Comparison of ENCODE assay signal across 18 cellular contexts in the genomic region with DNA sequence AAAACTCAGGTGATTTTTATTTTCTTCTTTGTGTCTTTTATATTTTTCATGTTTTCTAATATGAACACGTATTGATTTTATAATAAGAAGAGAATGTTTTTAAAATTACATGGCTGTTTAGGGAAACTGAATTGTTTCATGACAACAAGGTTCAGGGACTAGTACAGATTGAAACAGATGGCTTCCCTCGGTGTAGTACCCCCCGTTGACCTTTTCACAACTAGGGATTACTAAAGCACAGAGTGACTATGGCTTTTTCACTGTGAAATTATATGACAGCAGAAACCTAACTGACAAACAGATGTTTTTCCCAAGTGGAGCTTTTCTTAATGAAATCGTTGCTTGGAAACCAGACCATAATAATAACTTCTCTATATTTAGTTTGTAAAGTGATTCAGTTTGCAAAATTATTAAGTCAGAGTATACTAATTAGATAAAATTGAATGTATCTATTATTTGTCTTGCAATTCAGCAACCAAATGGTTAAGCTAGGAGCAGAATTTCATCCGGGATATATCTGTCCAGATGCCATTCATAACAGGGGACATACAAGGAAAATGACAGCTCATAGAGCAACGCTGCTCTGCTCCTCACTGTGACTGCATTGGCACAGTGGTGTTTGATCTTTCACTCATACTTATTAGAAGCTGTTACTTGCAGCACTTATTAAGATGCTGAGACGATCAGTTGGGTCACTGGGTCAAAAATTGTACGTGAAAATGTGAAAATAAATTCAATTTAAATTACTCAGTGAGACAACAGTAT.
DNase-seq lines count a peak whose midpoint lies in the region; ATAC-seq, FAIRE-seq and TF ChIP-seq lines count a peak whose summit lies in the region.
"Had no signal": no experiment of that assay in that cellular context is flagged by ENCODE, and none has a peak within 500 bp of the region (broad histone marks: within the 10 kb centered on the region; RNA-seq: fewer than 3 reads in every experiment).

No MANE protein-coding gene starts in this region.

- H3K4me1 Mint-ChIP-seq in endodermal cell: peaks cover 14% of the 10 kb centered on the region
- no peaks in the 10 kb centered on the region for H3K4me1 Mint-ChIP-seq in activated CD8-positive, alpha-beta T cell treated with anti-CD3 and anti-CD28 coated beads for 36 hours (ENCODE audit: low read depth)

- no peak overlapping the region for H3K27ac ChIP-seq in endodermal cell (ENCODE audit: low read depth, low read length)
- H3K27ac ChIP-seq: adrenal gland, tibial nerve had no signal

- 73 to 75% methylated on average over 6 of the region's 8 CpGs for WGBS in endodermal cell (ENCODE audit: insufficient coverage in 1 of 2, insufficient read length in 1 of 2), 2 experiments

- no peaks in the 10 kb centered on the region for H3K4me1 ChIP-seq in endodermal cell (ENCODE audit: control insufficient read depth, insufficient read depth, low read length)
- H3K4me1 ChIP-seq: adrenal gland, tibial nerve had no signal

- H3K9me3 ChIP-seq in endodermal cell (ENCODE audit: control insufficient read depth, low read length): no peaks in the 10 kb centered on the region
- H3K9me3 ChIP-seq: adrenal gland, MG63, tibial nerve had no signal

- POLR2A ChIA-PET in activated CD8-positive, alpha-beta T cell treated with anti-CD3 and anti-CD28 coated beads for 36 hours (lab: Charles Lee): interaction anchor here (0.7 to 1.1 kb wide), 2 partner anchors 13 to 169 kb away, joined by 3 read pairs; no protein-coding TSS in a partner anchor

- H3K4me3 Mint-ChIP-seq in endodermal cell: no peak overlapping the region
- no peak overlapping the region for H3K4me3 Mint-ChIP-seq in activated CD8-positive, alpha-beta T cell treated with anti-CD3 and anti-CD28 coated beads for 36 hours
- H3K4me3 Mint-ChIP-seq: IgD-negative memory B cell; stimulated activated naive CD8-positive, alpha-beta T cell treated with anti-CD3 and anti-CD28 coated beads, Interleukin-15, Interleukin-2, amounts not matched to agents 100 ng/mL and 50 ng/mL, for 24 hours had no signal

- no peak overlapping the region for H3K9ac ChIP-seq in endodermal cell (ENCODE audit: extremely low read depth, low read length, poor library complexity, severe bottlenecking)

- H3K4me3 ChIP-seq in H7 (ENCODE audit: insufficient read depth, low read depth, low read length) (no peak overlapping the region), endodermal cell (ENCODE audit: low read length) (no peak overlapping the region)
- H3K4me3 ChIP-seq: adrenal gland, MG63, tibial nerve had no signal

- no peaks in the 10 kb centered on the region for H3K9me3 Mint-ChIP-seq in endodermal cell
- no peaks in the 10 kb centered on the region for H3K9me3 Mint-ChIP-seq in activated CD8-positive, alpha-beta T cell treated with anti-CD3 and anti-CD28 coated beads for 36 hours
- H3K9me3 Mint-ChIP-seq: IgD-negative memory B cell; stimulated activated naive CD8-positive, alpha-beta T cell treated with anti-CD3 and anti-CD28 coated beads, Interleukin-15, Interleukin-2, amounts not matched to agents 100 ng/mL and 50 ng/mL, for 24 hours had no signal

- no peak overlapping the region for H3K27ac Mint-ChIP-seq in endodermal cell
- H3K27ac Mint-ChIP-seq in activated CD8-positive, alpha-beta T cell treated with anti-CD3 and anti-CD28 coated beads for 36 hours: no peak overlapping the region
- H3K27ac Mint-ChIP-seq: IgD-negative memory B cell; stimulated activated naive CD8-positive, alpha-beta T cell treated with anti-CD3 and anti-CD28 coated beads, Interleukin-15, Interleukin-2, amounts not matched to agents 100 ng/mL and 50 ng/mL, for 24 hours had no signal

- H3K27me3 Mint-ChIP-seq in endodermal cell (ENCODE audit: insufficient read depth): no peaks in the 10 kb centered on the region
- no peaks in the 10 kb centered on the region for H3K27me3 Mint-ChIP-seq in activated CD8-positive, alpha-beta T cell treated with anti-CD3 and anti-CD28 coated beads for 36 hours
- H3K27me3 Mint-ChIP-seq: IgD-negative memory B cell; stimulated activated naive CD8-positive, alpha-beta T cell treated with anti-CD3 and anti-CD28 coated beads, Interleukin-15, Interleukin-2, amounts not matched to agents 100 ng/mL and 50 ng/mL, for 24 hours had no signal

- DNase-seq in COR-L47 (lab: John Stamatoyannopoulos, UW) (peak; percentile 52), H7 (peak; percentile 46), NCI-H524 treated with DMSO at 0.1 percent for 48 hours (lab: John Stamatoyannopoulos, UW) (peak; percentile 99), endodermal cell (no peak), urothelium cell line (ENCODE audit: low spot score) (no peak), SKM-1 treated with dmso at 0.1 percent for 144 hours (lab: John Stamatoyannopoulos, UW; ENCODE audit: unreplicated experiment) (no peak)
- no peak for DNase-seq in activated CD8-positive, alpha-beta T cell treated with anti-CD3 and anti-CD28 coated beads for 36 hours
- DNase-seq in stimulated activated CD4-positive, alpha-beta T cell treated with anti-CD3 and anti-CD28 coated beads, Interleukin-2, amount 100 ng/mL, for 48 hours: no peak
- DNase-seq: activated CD4-positive, alpha-beta T cell treated with anti-CD3 and anti-CD28 coated beads, Interleukin-2, amount 50 U/mL, for 1 hour; activated gamma-delta T cell; adrenal gland; MG63; SHP77; stimulated activated CD4-positive, alpha-beta T cell treated with anti-CD3 and anti-CD28 coated beads, Interleukin-2, amount 100 ng/mL, for 24 hours had no signal

- peak; percentile 21 for TF ChIP-seq CTCF in endodermal cell (conservative IDR thresholded peaks at IDR 0.05)
- no peak for TF ChIP-seq CTCF in activated CD8-positive, alpha-beta T cell treated with anti-CD3 and anti-CD28 coated beads for 36 hours (IDR thresholded peaks at IDR 0.05)

- H3K27me3 ChIP-seq in H7 (ENCODE audit: control insufficient read depth, insufficient read depth, low read length) (no peaks in the 10 kb centered on the region), endodermal cell (ENCODE audit: control insufficient read depth, insufficient read depth, low read length, poor library complexity, severe bottlenecking) (no peaks in the 10 kb centered on the region)
- H3K27me3 ChIP-seq: adrenal gland, MG63, tibial nerve had no signal

- no peaks in the 10 kb centered on the region for H3K36me3 ChIP-seq in H7 (replicated peaks; ENCODE audit: control insufficient read depth, insufficient read depth, low read length)
- H3K36me3 ChIP-seq in endodermal cell (ENCODE audit: control insufficient read depth, insufficient read depth, low read length): no peaks in the 10 kb centered on the region
- H3K36me3 ChIP-seq: adrenal gland, MG63, tibial nerve had no signal

- peaks cover under 1% of the 10 kb centered on the region for H3K36me3 Mint-ChIP-seq in endodermal cell (ENCODE audit: low read depth)
- peaks cover under 1% of the 10 kb centered on the region for H3K36me3 Mint-ChIP-seq in activated CD8-positive, alpha-beta T cell treated with anti-CD3 and anti-CD28 coated beads for 36 hours (ENCODE audit: low read depth)

- CTCF ChIA-PET in activated CD8-positive, alpha-beta T cell treated with anti-CD3 and anti-CD28 coated beads for 36 hours (lab: Charles Lee): interaction anchor here (0.8 kb wide), 1 partner anchor 11 kb away, joined by 3 read pairs; no protein-coding TSS in a partner anchor

- no peak for ATAC-seq in activated CD8-positive, alpha-beta T cell treated with anti-CD3 and anti-CD28 coated beads for 36 hours
- ATAC-seq: left lobe of liver had no signal

- intact Hi-C loops in activated CD8-positive, alpha-beta T cell treated with anti-CD3 and anti-CD28 coated beads for 36 hours (cut with micrococcal nuclease): loop anchor here (10.0 kb wide), 1 partner anchor 60 kb away; no protein-coding TSS in a partner anchor

- FAIRE-seq in urothelium cell line (lab: Jason Lieb, UNC): no peak

Comparison
In these comparisons a context has a peak if more than half of its experiments do, and no peak if none do; other contexts are left out.
1. DNase-seq: peak in COR-L47 (single experiment), H7 (single experiment) and NCI-H524 treated with DMSO at 0.1 percent for 48 hours (single experiment); none in endodermal cell (single experiment), activated CD8-positive, alpha-beta T cell treated with anti-CD3 and anti-CD28 coated beads for 36 hours (single experiment), stimulated activated CD4-positive, alpha-beta T cell treated with anti-CD3 and anti-CD28 coated beads, Interleukin-2, amount 100 ng/mL, for 48 hours (0 of 2), urothelium cell line (single experiment) and SKM-1 treated with dmso at 0.1 percent for 144 hours (single experiment).